30 cellular contexts compared by ENCODE assay signal in the genomic region with DNA sequence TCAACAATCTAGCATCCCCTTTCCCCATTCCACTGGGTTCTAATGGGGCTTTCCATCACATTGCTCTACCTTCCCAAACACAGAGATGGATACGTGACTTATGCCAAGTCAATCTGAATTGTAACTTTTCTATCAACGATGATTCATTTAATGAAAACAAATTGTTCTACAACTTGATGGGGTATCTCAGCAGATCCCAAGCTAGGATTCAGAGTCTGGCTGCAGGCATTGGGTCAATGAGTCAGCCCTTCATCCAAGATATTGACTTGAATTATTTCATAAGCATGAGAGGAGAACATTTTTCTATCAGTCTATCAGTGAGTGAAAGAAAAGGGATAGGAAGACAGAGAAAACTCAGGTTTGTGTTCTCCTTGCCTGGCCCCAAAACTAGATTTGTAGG. TPM values are rescaled to one million over a fixed set of nuclear protein-coding genes. Genes with fewer than 3 reads are reported as not detected.
"Had no signal": no experiment of that assay in that cellular context is flagged by ENCODE, and none has a peak within 500 bp of the region (broad histone marks: within the 10 kb centered on the region; RNA-seq: fewer than 3 reads in every experiment).

No MANE protein-coding gene starts in this region.

- H3K36me3 ChIP-seq: adrenal gland, gastroesophageal sphincter, neutrophil, pancreas, right atrium auricular region, uterus had no signal

- H3K4me1 ChIP-seq: adrenal gland, gastroesophageal sphincter, pancreas, psoas muscle, right atrium auricular region, testis, uterus had no signal

- DNase-seq: activated B cell treated with CpG ODN at 0.5 μM for 24 hours; activated CD4-positive, alpha-beta T cell treated with anti-CD3 and anti-CD28 coated beads for 36 hours; activated CD4-positive, alpha-beta T cell treated with anti-CD3 and anti-CD28 coated beads, Interleukin-2, amount 50 U/mL, for 4 hours; activated CD8-positive, alpha-beta memory T cell treated with anti-CD3 and anti-CD28 coated beads for 24 hours; activated CD8-positive, alpha-beta memory T cell treated with anti-CD3 and anti-CD28 coated beads, Interleukin-2, amount 50 U/mL, for 4 hours; activated T-cell treated with anti-CD3 and anti-CD28 coated beads, Interleukin-2, amount 50 U/mL, for 24 hours; adrenal gland; caudate nucleus; dermis blood vessel endothelial cell; effector CD8-positive, alpha-beta T cell; head of caudate nucleus; hypothalamus; pancreas; psoas muscle; stimulated activated CD4-positive, alpha-beta T cell treated with anti-CD3 and anti-CD28 coated beads, Interleukin-2, amount 100 ng/mL, for 24 hours; stimulated activated naive B cell treated with anti-CD40 and anti-IgM and Interleukin-4, amounts not matched to agents 10 μg/mL and 1 μg/mL and 100 μg/mL, for 72 hours; T-helper 1 cell; T1000; testis; trophoblast cell; uterus had no signal

- H3K4me3 ChIP-seq: adrenal gland, gastroesophageal sphincter, pancreas, psoas muscle, right atrium auricular region, skin epidermis, testis, uterus had no signal

- H3K27me3 ChIP-seq: adrenal gland, gastroesophageal sphincter, pancreas, right atrium auricular region, testis, uterus had no signal

- H3K27ac ChIP-seq: adrenal gland, gastroesophageal sphincter, neutrophil, pancreas, psoas muscle, right atrium auricular region, skin epidermis, testis, uterus had no signal

- H3K9me3 ChIP-seq: adrenal gland, gastroesophageal sphincter, neutrophil, pancreas, psoas muscle, right atrium auricular region, testis, uterus had no signal

- FAIRE-seq: islet of Langerhans, pancreas had no signal

- ATAC-seq: activated CD4-positive, alpha-beta T cell treated with anti-CD3 and anti-CD28 coated beads for 36 hours; activated T-helper 17 cell treated with anti-CD3 and anti-CD28 coated beads, Interleukin-2, amount 50 U/mL, for 72 hours; esophagus mucosa; gastroesophageal sphincter; pancreas; psoas muscle; stimulated activated naive B cell treated with anti-CD40 and anti-IgM and Interleukin-4, amounts not matched to agents 10 μg/mL and 1 μg/mL and 100 μg/mL, for 72 hours had no signal

RNA-seq across cellular contexts. Expression of gene HPGDS, which starts 15.0 kb away (rescaled TPM):
- total RNA-seq: activated B cell treated with CpG ODN at 0.5 μM for 24 hours; activated CD4-positive, alpha-beta T cell treated with anti-CD3 and anti-CD28 coated beads for 36 hours; dermis blood vessel endothelial cell; esophagus mucosa; mononuclear cell; myocyte had no signal
